ENCODE assay signal across 10 cellular contexts in genomic region chr6:105317607-105318533, GRCh38.
DNase-seq lines count a peak whose midpoint lies in the region; ATAC-seq and TF ChIP-seq lines count a peak whose summit lies in the region.
"Had no signal": no experiment of that assay in that cellular context is flagged by ENCODE, and none has a peak within 500 bp of the region (broad histone marks: within the 10 kb centered on the region; RNA-seq: fewer than 3 reads in every experiment).

No MANE protein-coding gene starts in this region.

- DNase-seq in heart right ventricle (no peak), Right ventricle myocardium superior (no peak), Panc1 (ENCODE audit: low read depth, low spot score) (peak; percentile 13), foreskin keratinocyte (peak in 1 of 2 donors; percentile 10), transverse colon (no peak), ureter (ENCODE audit: low spot score) (no peak), NK-92 (lab: John Stamatoyannopoulos, UW; ENCODE audit: unreplicated experiment) (no peak)
- DNase-seq: activated T-cell treated with anti-CD3 and anti-CD28 coated beads, Interleukin-2, amount 50 U/mL, for 24 hours; OCI-M1 had no signal

- H3K4me3 ChIP-seq in heart right ventricle (no peak overlapping the region), Panc1 (ENCODE audit: low read depth in 2 of 2, low read length in 2 of 2) (no peak overlapping the region), transverse colon (no peak overlapping the region)

- in situ Hi-C loops in Panc1 (cut with HindIII; ENCODE audit: low pct_unique_long_range_greater_than_20kb, low sequenced_read_pairs) (no loop called here), transverse colon (cut with MboI; ENCODE audit: low pct_ligation_motif_present in 1 of 4, low pct_unique_long_range_greater_than_20kb in 1 of 4, low sequenced_read_pairs in 3 of 4) (no loop called here)

- CTCF ChIA-PET in Panc1 (lab: Charles Lee), result interaction anchor here (0.6 to 1.7 kb wide), 2 partner anchors 85 to 208 kb away, joined by 3 to 4 read pairs; partner anchors contain the start of gene PREP

- H3K27ac ChIP-seq in heart right ventricle, result no peak overlapping the region
- no peak overlapping the region for H3K27ac ChIP-seq in Panc1 (ENCODE audit: low read length)
- no peak overlapping the region for H3K27ac ChIP-seq in foreskin keratinocyte
- H3K27ac ChIP-seq in transverse colon, result no peak overlapping the region

- H3K4me1 ChIP-seq in heart right ventricle (peaks cover 0 to 10% (median 0%) of the 10 kb centered on the region in 9 donors), Panc1 (ENCODE audit: control insufficient read depth, insufficient read depth, low read length) (no peaks in the 10 kb centered on the region), foreskin keratinocyte (peaks cover 22% of the 10 kb centered on the region), transverse colon (peaks cover 0 to 5% (median 0%) of the 10 kb centered on the region in 4 donors)

- BruUV-seq in Panc1 (replicated peaks; lab: Mats Ljungman, UMichigan), result no TSS peak

- H3K36me3 ChIP-seq in heart right ventricle, result peaks cover 0 to 76% (median 3%) of the 10 kb centered on the region in 9 donors
- H3K36me3 ChIP-seq in Panc1 (ENCODE audit: control insufficient read depth, insufficient read depth, low read length), result no peaks in the 10 kb centered on the region; the same call in 1 of the 2 replicates
- H3K36me3 ChIP-seq in transverse colon, result peaks cover 0 to 16% (median 0%) of the 10 kb centered on the region in 4 donors

- ATAC-seq in heart right ventricle (no peak), Right ventricle myocardium superior (ENCODE audit: poor library complexity) (no peak), Panc1 (no peak), foreskin keratinocyte (no peak), GM18519 (IDR thresholded peaks at IDR 0.05; ENCODE audit: low FRiP score, unreplicated experiment) (no peak)

- H3K27me3 ChIP-seq in heart right ventricle (no peaks in the 10 kb centered on the region), Panc1 (ENCODE audit: control insufficient read depth, insufficient read depth, low read length) (no peaks in the 10 kb centered on the region), foreskin keratinocyte (no peaks in the 10 kb centered on the region), transverse colon (no peaks in the 10 kb centered on the region)

- H3K9me3 ChIP-seq in heart right ventricle (no peaks in the 10 kb centered on the region), Panc1 (ENCODE audit: control insufficient read depth, insufficient read depth, low read depth, low read length) (no peaks in the 10 kb centered on the region), transverse colon (no peaks in the 10 kb centered on the region)

- no peak for TF ChIP-seq POLR2A in transverse colon (IDR thresholded peaks at IDR 0.05)

- TF ChIP-seq EP300 in transverse colon (IDR thresholded peaks at IDR 0.05; ENCODE audit: low read depth), result no peak

- WGBS in heart right ventricle, 2 donors, result 97% methylated on average over 6 of the region's 6 CpGs
- 94 to 100% methylated on average over 2 to 6 of the region's 6 CpGs for WGBS in transverse colon (ENCODE audit: low coverage in 1 of 2), 2 donors

- TF ChIP-seq CTCF in heart right ventricle (IDR thresholded peaks at IDR 0.05) (peak in 7 of 9 donors; percentile 6 to 41 (median 32)), Panc1 (IDR thresholded peaks at IDR 0.05) (peak; percentile 74), foreskin keratinocyte (conservative IDR thresholded peaks at IDR 0.05) (peak; percentile 62), transverse colon (IDR thresholded peaks at IDR 0.05) (peak; percentile 25 to 46 (median 41))

- POLR2A ChIA-PET in Panc1 (lab: Charles Lee), result no interaction called here

- intact Hi-C loops in heart right ventricle (cut with DNase I), result loop anchor here in 2 of 10 donors (5.0 kb wide), 1 partner anchor 84 kb away; the partner anchor contains the start of gene PREP (in 2 of the 2)
- intact Hi-C loops in Right ventricle myocardium superior (cut with DNase I), result no loop called here
- intact Hi-C loops in Panc1 (cut with micrococcal nuclease; ENCODE audit: unreplicated experiment), result no loop called here
- intact Hi-C loops in transverse colon (cut with DNase I; ENCODE audit: low total_unique reads), result no loop called here
